In the genomic region with DNA sequence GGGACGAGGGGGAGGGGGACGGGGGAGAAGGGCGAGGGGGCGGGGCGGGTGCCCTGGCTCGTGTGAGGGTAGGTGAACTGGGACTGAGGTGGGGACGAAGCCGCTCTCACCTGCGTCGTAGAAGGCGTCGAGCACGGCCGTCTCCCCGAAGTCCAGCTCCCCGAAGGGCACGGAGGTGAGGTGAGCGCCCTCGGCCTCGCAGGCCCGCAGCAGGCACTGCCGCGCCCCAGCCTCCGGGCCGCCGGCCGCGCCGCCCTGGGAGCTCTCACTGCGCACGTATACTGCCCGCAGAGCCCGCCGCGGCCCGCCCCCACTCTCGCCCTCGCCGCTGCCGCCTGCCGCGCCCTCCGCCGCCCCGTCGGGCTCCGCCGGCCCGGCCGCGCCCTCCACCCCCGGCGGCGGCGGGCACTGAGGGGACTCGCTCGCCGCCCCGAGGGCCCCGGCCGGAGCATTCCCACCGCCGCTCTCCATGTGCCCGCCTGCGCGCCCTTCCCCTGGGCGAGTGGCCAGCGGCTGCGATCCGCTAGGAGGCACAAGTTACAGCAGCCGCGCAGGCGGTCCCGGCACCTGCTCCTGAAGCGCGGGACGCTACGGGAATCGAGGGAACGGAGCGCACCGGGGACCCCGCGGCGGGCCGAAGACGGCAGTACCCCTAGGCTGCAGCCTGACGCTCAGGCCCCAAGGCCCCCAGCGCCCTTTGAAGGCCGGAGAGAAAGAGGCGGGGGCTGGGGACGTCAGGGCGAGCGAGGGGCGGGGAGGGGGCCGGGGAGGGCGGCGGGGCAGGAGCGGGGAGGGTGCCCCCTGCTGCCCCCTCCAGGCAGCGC, we compare ENCODE assay signal across 8 cellular contexts. TPM values are rescaled to one million over a fixed set of nuclear protein-coding genes. Genes with fewer than 3 reads are reported as not detected.
DNase-seq lines count a peak whose midpoint lies in the region; ATAC-seq and TF ChIP-seq lines count a peak whose summit lies in the region.

A gene with protein sequence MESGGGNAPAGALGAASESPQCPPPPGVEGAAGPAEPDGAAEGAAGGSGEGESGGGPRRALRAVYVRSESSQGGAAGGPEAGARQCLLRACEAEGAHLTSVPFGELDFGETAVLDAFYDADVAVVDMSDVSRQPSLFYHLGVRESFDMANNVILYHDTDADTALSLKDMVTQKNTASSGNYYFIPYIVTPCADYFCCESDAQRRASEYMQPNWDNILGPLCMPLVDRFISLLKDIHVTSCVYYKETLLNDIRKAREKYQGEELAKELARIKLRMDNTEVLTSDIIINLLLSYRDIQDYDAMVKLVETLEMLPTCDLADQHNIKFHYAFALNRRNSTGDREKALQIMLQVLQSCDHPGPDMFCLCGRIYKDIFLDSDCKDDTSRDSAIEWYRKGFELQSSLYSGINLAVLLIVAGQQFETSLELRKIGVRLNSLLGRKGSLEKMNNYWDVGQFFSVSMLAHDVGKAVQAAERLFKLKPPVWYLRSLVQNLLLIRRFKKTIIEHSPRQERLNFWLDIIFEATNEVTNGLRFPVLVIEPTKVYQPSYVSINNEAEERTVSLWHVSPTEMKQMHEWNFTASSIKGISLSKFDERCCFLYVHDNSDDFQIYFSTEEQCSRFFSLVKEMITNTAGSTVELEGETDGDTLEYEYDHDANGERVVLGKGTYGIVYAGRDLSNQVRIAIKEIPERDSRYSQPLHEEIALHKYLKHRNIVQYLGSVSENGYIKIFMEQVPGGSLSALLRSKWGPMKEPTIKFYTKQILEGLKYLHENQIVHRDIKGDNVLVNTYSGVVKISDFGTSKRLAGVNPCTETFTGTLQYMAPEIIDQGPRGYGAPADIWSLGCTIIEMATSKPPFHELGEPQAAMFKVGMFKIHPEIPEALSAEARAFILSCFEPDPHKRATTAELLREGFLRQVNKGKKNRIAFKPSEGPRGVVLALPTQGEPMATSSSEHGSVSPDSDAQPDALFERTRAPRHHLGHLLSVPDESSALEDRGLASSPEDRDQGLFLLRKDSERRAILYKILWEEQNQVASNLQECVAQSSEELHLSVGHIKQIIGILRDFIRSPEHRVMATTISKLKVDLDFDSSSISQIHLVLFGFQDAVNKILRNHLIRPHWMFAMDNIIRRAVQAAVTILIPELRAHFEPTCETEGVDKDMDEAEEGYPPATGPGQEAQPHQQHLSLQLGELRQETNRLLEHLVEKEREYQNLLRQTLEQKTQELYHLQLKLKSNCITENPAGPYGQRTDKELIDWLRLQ (N-terminal part only) (minus strand): TSS at position 718 of the 824 bp plus-strand sequence. CDS start 247 bp downstream, at position 471.

- WGBS in mesodermal cell (ENCODE audit: insufficient coverage in 2 of 2), 2 experiments, result 0% methylated on average over 5 to 15 of the region's 100 CpGs

- TF ChIP-seq CTCF in GM13976 (IDR thresholded peaks at IDR 0.05; ENCODE audit: borderline replicate concordance, control extremely low read depth, extremely low read depth, insufficient read depth, missing control alignments) (no peak), chondrocyte (IDR thresholded peaks at IDR 0.05) (no peak)

- peak within 1 kb of the TSS; percentile 53 for H3K4me3 Mint-ChIP-seq in chondrocyte (ENCODE audit: unreplicated experiment)

- ATAC-seq in GM19452 (IDR thresholded peaks at IDR 0.05; ENCODE audit: unreplicated experiment), result no peak
- no peak for ATAC-seq in GM19324 (IDR thresholded peaks at IDR 0.05; ENCODE audit: low FRiP score, unreplicated experiment)

- H3K4me3 ChIP-seq in mesodermal cell (ENCODE audit: extremely low read depth, insufficient read depth, low read length, poor library complexity, severe bottlenecking), result peak within 1 kb of the TSS; percentile 21

- in situ Hi-C loops in GM13976 (cut with MboI; ENCODE audit: low sequenced_read_pairs, unreplicated experiment), result no loop called here

- H3K4me1 Mint-ChIP-seq in chondrocyte (ENCODE audit: low read depth), result no peaks in the 10 kb centered on the region

- no peaks in the 10 kb centered on the region for H3K36me3 Mint-ChIP-seq in chondrocyte (ENCODE audit: low read depth)

- H3K27me3 Mint-ChIP-seq in chondrocyte (ENCODE audit: low read depth), result peaks cover 13% of the 10 kb centered on the region

- DNase-seq in AG08395 (ENCODE audit: low spot score) (peak; percentile 10), GM13976 (ENCODE audit: low spot score) (peak; percentile 52), RPMI7951 (ENCODE audit: low read depth) (peak; percentile 18), chondrocyte (ENCODE audit: low spot score) (no peak), COR-L47 (lab: John Stamatoyannopoulos, UW) (no peak)

- H3K4me1 ChIP-seq in mesodermal cell (ENCODE audit: control insufficient read depth, insufficient read depth, low read length, poor library complexity, severe bottlenecking), result no peaks in the 10 kb centered on the region

- H3K27ac Mint-ChIP-seq in chondrocyte (ENCODE audit: unreplicated experiment), result no peak within 1 kb of the TSS

- no peak within 1 kb of the TSS for H3K27ac ChIP-seq in mesodermal cell (ENCODE audit: low read depth, low read length, severe bottlenecking)

- peaks cover 17% of the 10 kb centered on the region for H3K9me3 Mint-ChIP-seq in chondrocyte (ENCODE audit: low read depth)

- H3K36me3 ChIP-seq in mesodermal cell (ENCODE audit: control insufficient read depth, insufficient read depth, low read length), result no peaks in the 10 kb centered on the region

- H3K9me3 ChIP-seq in mesodermal cell (ENCODE audit: control insufficient read depth, low read length), result no peaks in the 10 kb centered on the region

RNA-seq across cellular contexts. Expression of the gene that starts here (rescaled TPM):
- total RNA-seq in RPMI7951 (2014; rRNA removed; shearing (Covaris generic)), result not detected in 2 replicates
- total RNA-seq in chondrocyte, result 0.18 to 0.22 TPM in 2 of 3 replicates, not detected in the other
- 2.6 TPM for polyA plus RNA-seq in mesodermal cell (2013, experiment 1 of 2)
- 2.8 TPM for polyA plus RNA-seq in mesodermal cell (2013, experiment 2 of 2)

Comparison
In these comparisons a context has a peak if more than half of its experiments do, and no peak if none do; other contexts are left out.
1. Peak in DNase-seq in RPMI7951; RNA of the gene not detected or under 1 TPM.
2. DNase-seq: peak in AG08395 (single experiment) and GM13976 (single experiment); none in chondrocyte (single experiment) and COR-L47 (single experiment).